ENCODE assay signal across 11 cellular contexts in the genomic region with DNA sequence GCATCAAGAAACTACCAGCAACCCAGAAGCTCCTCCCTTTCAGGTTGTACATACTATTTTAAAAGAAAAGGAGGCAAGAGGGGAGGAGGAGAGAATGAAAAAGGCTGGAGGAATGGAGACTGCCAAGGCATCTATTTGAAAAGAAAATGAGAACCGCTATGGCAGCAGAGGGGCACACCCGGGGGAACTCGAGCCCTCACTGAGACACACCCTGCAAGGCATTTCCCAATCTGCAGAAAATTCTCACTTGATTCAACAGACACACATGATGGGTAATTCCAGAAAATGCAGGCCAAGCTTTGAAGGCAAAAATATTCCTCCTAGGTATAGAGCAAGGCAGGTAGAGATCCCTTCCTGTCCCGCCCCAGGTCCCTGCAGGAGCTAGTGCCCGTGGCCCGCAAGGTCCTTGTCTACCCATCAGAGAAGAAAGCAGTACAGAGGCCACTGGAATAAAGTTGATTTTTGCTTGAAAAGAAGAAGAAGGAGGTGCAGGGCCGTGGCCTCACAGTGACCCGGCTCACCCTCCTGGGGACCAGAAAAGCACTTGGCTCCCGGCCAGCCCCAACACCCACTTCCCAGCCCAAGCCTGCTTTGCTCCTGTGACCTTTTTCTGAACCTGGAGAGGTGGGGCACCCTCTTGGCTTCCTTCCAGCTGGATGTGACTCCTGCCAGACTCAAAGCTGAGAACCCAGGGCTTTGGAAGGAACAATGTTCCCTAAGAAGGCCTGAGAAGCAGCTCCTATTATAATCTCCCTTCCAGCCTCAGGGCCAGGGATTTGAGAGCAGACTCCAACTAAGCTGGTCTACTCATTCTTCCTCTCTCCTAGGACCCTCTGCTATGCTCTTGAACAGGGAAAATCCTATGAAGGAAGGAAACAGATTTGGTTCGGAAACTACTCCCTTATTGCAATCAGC. TPM values are rescaled to one million over a fixed set of nuclear protein-coding genes. Genes with fewer than 3 reads are reported as not detected.
A peak's percentile ranks its signal among the peaks of the same experiment; 100 is the strongest.
DNase-seq lines count a peak whose midpoint lies in the region; ATAC-seq and TF ChIP-seq lines count a peak whose summit lies in the region.
"Had no signal": no experiment of that assay in that cellular context is flagged by ENCODE, and none has a peak within 500 bp of the region (broad histone marks: within the 10 kb centered on the region; RNA-seq: fewer than 3 reads in every experiment).

No MANE protein-coding gene starts in this region.

- no peaks in the 10 kb centered on the region for H3K36me3 Mint-ChIP-seq in chondrocyte (ENCODE audit: low read depth)

- no peaks in the 10 kb centered on the region for H3K4me1 Mint-ChIP-seq in chondrocyte (ENCODE audit: low read depth)

- peak; percentile 22; the same call in 2 of the 3 replicates for ATAC-seq in SK-N-SH treated with all-trans-retinoic acid at 6 μM for 48 hours
- ATAC-seq in HG03571 (IDR thresholded peaks at IDR 0.05; ENCODE audit: unreplicated experiment) = no peak

- TF ChIP-seq CTCF in chondrocyte (IDR thresholded peaks at IDR 0.05) = no peak

- H3K4me3 Mint-ChIP-seq in chondrocyte (ENCODE audit: unreplicated experiment) = no peak overlapping the region

- peak; percentile 9 to 13 for DNase-seq in AML-193 (lab: John Stamatoyannopoulos, UW)
- peak; percentile 42 for DNase-seq in H4 (ENCODE audit: low spot score)
- peak; percentile 38 for DNase-seq in inferior parietal cortex (ENCODE audit: extremely low spot score)
- no peak for DNase-seq in GOT3 (lab: John Stamatoyannopoulos, UW)
- no peak for DNase-seq in chondrocyte (ENCODE audit: low spot score)
- DNase-seq in NK-92 treated with Interleukin-12 subunit alpha and Interleukin-12 subunit beta, amount 100 ng/mL, for 24 hours (lab: John Stamatoyannopoulos, UW) = no peak
- DNase-seq: activated CD4-positive, alpha-beta T cell treated with anti-CD3 and anti-CD28 coated beads, Interleukin-2, amount 50 U/mL, for 4 hours; hippocampal formation; IMR-90 had no signal

- peaks cover 3% of the 10 kb centered on the region for H3K9me3 Mint-ChIP-seq in chondrocyte (ENCODE audit: low read depth)

- no peak overlapping the region for H3K27ac Mint-ChIP-seq in chondrocyte (ENCODE audit: unreplicated experiment)

- no peaks in the 10 kb centered on the region for H3K27me3 Mint-ChIP-seq in chondrocyte (ENCODE audit: low read depth)

TF ChIP-seq in SK-N-SH treated with all-trans-retinoic acid at 6 μM for 48 hours, 23 proteins besides CTCF, POLR2A, EP300 and RAD21:
- TF ChIP-seq ZC3H10 (CRISPR knock-in tag; IDR thresholded peaks at IDR 0.05) (no peak), OSR1 (CRISPR knock-in tag; IDR thresholded peaks at IDR 0.05) (no peak), GLIS3 (CRISPR knock-in tag; IDR thresholded peaks at IDR 0.05) (no peak), RARB (CRISPR knock-in tag; IDR thresholded peaks at IDR 0.05) (no peak), BACH2 (CRISPR knock-in tag; IDR thresholded peaks at IDR 0.05; ENCODE audit: borderline replicate concordance) (no peak), ISL1 (CRISPR knock-in tag; IDR thresholded peaks at IDR 0.05) (peak; percentile 43; the same call in 1 of the 2 replicates), ESRRG (CRISPR knock-in tag; IDR thresholded peaks at IDR 0.05) (no peak), ZNF8 (CRISPR knock-in tag; IDR thresholded peaks at IDR 0.05) (no peak), TCF4 (CRISPR knock-in tag; IDR thresholded peaks at IDR 0.05; ENCODE audit: borderline replicate concordance) (peak; percentile 13; the same call in 1 of the 2 replicates), ZNF565 (CRISPR knock-in tag; conservative IDR thresholded peaks at IDR 0.05; ENCODE audit: low read depth) (no peak), SNAI2 (CRISPR knock-in tag; IDR thresholded peaks at IDR 0.05) (peak; percentile 89), ZNF70 (CRISPR knock-in tag; IDR thresholded peaks at IDR 0.05) (no peak), PPARA (CRISPR knock-in tag; IDR thresholded peaks at IDR 0.05; ENCODE audit: borderline replicate concordance) (no peak)
- TF ChIP-seq, protein P1, sequence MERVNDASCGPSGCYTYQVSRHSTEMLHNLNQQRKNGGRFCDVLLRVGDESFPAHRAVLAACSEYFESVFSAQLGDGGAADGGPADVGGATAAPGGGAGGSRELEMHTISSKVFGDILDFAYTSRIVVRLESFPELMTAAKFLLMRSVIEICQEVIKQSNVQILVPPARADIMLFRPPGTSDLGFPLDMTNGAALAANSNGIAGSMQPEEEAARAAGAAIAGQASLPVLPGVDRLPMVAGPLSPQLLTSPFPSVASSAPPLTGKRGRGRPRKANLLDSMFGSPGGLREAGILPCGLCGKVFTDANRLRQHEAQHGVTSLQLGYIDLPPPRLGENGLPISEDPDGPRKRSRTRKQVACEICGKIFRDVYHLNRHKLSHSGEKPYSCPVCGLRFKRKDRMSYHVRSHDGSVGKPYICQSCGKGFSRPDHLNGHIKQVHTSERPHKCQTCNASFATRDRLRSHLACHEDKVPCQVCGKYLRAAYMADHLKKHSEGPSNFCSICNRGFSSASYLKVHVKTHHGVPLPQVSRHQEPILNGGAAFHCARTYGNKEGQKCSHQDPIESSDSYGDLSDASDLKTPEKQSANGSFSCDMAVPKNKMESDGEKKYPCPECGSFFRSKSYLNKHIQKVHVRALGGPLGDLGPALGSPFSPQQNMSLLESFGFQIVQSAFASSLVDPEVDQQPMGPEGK (CRISPR knock-in tag; IDR thresholded peaks at IDR 0.05; ENCODE audit: borderline replicate concordance) = no peak
- TF ChIP-seq, protein P2, sequence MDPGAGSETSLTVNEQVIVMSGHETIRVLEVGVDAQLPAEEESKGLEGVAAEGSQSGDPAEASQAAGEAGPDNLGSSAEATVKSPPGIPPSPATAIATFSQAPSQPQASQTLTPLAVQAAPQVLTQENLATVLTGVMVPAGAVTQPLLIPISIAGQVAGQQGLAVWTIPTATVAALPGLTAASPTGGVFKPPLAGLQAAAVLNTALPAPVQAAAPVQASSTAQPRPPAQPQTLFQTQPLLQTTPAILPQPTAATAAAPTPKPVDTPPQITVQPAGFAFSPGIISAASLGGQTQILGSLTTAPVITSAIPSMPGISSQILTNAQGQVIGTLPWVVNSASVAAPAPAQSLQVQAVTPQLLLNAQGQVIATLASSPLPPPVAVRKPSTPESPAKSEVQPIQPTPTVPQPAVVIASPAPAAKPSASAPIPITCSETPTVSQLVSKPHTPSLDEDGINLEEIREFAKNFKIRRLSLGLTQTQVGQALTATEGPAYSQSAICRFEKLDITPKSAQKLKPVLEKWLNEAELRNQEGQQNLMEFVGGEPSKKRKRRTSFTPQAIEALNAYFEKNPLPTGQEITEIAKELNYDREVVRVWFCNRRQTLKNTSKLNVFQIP (CRISPR knock-in tag; IDR thresholded peaks at IDR 0.05; ENCODE audit: borderline replicate concordance, low read depth) = no peak
- TF ChIP-seq, protein P3, sequence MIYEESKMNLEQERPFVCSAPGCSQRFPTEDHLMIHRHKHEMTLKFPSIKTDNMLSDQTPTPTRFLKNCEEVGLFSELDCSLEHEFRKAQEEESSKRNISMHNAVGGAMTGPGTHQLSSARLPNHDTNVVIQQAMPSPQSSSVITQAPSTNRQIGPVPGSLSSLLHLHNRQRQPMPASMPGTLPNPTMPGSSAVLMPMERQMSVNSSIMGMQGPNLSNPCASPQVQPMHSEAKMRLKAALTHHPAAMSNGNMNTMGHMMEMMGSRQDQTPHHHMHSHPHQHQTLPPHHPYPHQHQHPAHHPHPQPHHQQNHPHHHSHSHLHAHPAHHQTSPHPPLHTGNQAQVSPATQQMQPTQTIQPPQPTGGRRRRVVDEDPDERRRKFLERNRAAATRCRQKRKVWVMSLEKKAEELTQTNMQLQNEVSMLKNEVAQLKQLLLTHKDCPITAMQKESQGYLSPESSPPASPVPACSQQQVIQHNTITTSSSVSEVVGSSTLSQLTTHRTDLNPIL (CRISPR knock-in tag; IDR thresholded peaks at IDR 0.05; ENCODE audit: low read depth) = no peak
- TF ChIP-seq, protein P4, sequence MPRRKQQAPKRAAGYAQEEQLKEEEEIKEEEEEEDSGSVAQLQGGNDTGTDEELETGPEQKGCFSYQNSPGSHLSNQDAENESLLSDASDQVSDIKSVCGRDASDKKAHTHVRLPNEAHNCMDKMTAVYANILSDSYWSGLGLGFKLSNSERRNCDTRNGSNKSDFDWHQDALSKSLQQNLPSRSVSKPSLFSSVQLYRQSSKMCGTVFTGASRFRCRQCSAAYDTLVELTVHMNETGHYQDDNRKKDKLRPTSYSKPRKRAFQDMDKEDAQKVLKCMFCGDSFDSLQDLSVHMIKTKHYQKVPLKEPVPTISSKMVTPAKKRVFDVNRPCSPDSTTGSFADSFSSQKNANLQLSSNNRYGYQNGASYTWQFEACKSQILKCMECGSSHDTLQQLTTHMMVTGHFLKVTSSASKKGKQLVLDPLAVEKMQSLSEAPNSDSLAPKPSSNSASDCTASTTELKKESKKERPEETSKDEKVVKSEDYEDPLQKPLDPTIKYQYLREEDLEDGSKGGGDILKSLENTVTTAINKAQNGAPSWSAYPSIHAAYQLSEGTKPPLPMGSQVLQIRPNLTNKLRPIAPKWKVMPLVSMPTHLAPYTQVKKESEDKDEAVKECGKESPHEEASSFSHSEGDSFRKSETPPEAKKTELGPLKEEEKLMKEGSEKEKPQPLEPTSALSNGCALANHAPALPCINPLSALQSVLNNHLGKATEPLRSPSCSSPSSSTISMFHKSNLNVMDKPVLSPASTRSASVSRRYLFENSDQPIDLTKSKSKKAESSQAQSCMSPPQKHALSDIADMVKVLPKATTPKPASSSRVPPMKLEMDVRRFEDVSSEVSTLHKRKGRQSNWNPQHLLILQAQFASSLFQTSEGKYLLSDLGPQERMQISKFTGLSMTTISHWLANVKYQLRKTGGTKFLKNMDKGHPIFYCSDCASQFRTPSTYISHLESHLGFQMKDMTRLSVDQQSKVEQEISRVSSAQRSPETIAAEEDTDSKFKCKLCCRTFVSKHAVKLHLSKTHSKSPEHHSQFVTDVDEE (CRISPR knock-in tag; IDR thresholded peaks at IDR 0.05) = 0 out of 2 replicates have a peak, but pooled peaks have one; percentile 5
- TF ChIP-seq, protein P5, sequence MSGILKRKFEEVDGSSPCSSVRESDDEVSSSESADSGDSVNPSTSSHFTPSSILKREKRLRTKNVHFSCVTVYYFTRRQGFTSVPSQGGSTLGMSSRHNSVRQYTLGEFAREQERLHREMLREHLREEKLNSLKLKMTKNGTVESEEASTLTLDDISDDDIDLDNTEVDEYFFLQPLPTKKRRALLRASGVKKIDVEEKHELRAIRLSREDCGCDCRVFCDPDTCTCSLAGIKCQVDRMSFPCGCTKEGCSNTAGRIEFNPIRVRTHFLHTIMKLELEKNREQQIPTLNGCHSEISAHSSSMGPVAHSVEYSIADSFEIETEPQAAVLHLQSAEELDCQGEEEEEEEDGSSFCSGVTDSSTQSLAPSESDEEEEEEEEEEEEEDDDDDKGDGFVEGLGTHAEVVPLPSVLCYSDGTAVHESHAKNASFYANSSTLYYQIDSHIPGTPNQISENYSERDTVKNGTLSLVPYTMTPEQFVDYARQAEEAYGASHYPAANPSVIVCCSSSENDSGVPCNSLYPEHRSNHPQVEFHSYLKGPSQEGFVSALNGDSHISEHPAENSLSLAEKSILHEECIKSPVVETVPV (CRISPR knock-in tag; IDR thresholded peaks at IDR 0.05) = no peak

RNA-seq across cellular contexts. Expression of gene PIK3CG, which starts 6.2 kb away (rescaled TPM):
- not detected in 2 replicates for total RNA-seq in H4 (2014; rRNA removed; shearing (Covaris generic))
- not detected in 3 replicates for total RNA-seq in chondrocyte

Comparison
In these comparisons a context has a peak if more than half of its experiments do, and no peak if none do; other contexts are left out.
1. DNase-seq: peak in AML-193 (2 of 2), H4 (single experiment) and inferior parietal cortex (single experiment); none in GOT3 (single experiment), chondrocyte (single experiment) and NK-92 treated with Interleukin-12 subunit alpha and Interleukin-12 subunit beta, amount 100 ng/mL, for 24 hours (single experiment).